ENCODE assay signal across 10 cellular contexts in genomic region chr2:109438773-109439191, GRCh38.
DNase-seq lines count a peak whose midpoint lies in the region; ATAC-seq, FAIRE-seq and TF ChIP-seq lines count a peak whose summit lies in the region.
"Had no signal": no experiment of that assay in that cellular context is flagged by ENCODE, and none has a peak within 500 bp of the region (broad histone marks: within the 10 kb centered on the region; RNA-seq: fewer than 3 reads in every experiment).

No MANE protein-coding gene starts in this region.

- no peak overlapping the region for H3K4me3 Mint-ChIP-seq in activated CD4-positive, alpha-beta T cell treated with anti-CD3 and anti-CD28 coated beads, Interleukin-2, amount 10 ng/mL, durations not matched to agents 7 days and 5 days
- H3K4me3 Mint-ChIP-seq: H9 had no signal

- peak overlapping the region; percentile 72 to 89 (median 79) for H3K27ac ChIP-seq in thyroid gland

- CTCF ChIA-PET in activated CD4-positive, alpha-beta T cell treated with anti-CD3 and anti-CD28 coated beads, Interleukin-2, amount 10 ng/mL, durations not matched to agents 7 days and 5 days (lab: Charles Lee), result no interaction called here

- H3K9me3 Mint-ChIP-seq in activated CD4-positive, alpha-beta T cell treated with anti-CD3 and anti-CD28 coated beads, Interleukin-2, amount 10 ng/mL, durations not matched to agents 7 days and 5 days, result peaks cover 28% of the 10 kb centered on the region

- intact Hi-C loops in thyroid gland (cut with DNase I), result no loop called here

- no peak for TF ChIP-seq CTCF in cardiac fibroblast (IDR thresholded peaks at IDR 0.05; ENCODE audit: low read depth, low read length)
- no peak for TF ChIP-seq CTCF in thyroid gland (IDR thresholded peaks at IDR 0.05)

- TF ChIP-seq POLR2A in thyroid gland (IDR thresholded peaks at IDR 0.05), result peak in 1 of 2 donors; percentile 16

- H3K4me3 ChIP-seq in cardiac fibroblast (replicated peaks in 1 of 2; ENCODE audit: low read depth in 2 of 2, low read length in 2 of 2), result no peak overlapping the region
- H3K4me3 ChIP-seq in thyroid gland (replicated peaks in 1 of 3), result no peak overlapping the region

- H3K9me3 ChIP-seq in thyroid gland, result no peaks in the 10 kb centered on the region

- H3K27ac Mint-ChIP-seq in activated CD4-positive, alpha-beta T cell treated with anti-CD3 and anti-CD28 coated beads, Interleukin-2, amount 10 ng/mL, durations not matched to agents 7 days and 5 days, result no peak overlapping the region

- H3K36me3 Mint-ChIP-seq in activated CD4-positive, alpha-beta T cell treated with anti-CD3 and anti-CD28 coated beads, Interleukin-2, amount 10 ng/mL, durations not matched to agents 7 days and 5 days (ENCODE audit: low read depth), result peaks cover 2% of the 10 kb centered on the region

- no peak for DNase-seq in HTR-8/SVneo (ENCODE audit: insufficient read length, low spot score)
- peak; percentile 78 to 81 for DNase-seq in cardiac fibroblast (ENCODE audit: low read depth in 2 of 2)
- DNase-seq in iris pigment epithelial cell (ENCODE audit: low read depth), result peak; percentile 85
- DNase-seq in thyroid gland, result peak; percentile 92
- no peak for DNase-seq in NOMO-1 treated with dmso at 0.1 percent for 144 hours (lab: John Stamatoyannopoulos, UW; ENCODE audit: unreplicated experiment)
- DNase-seq in activated CD4-positive, alpha-beta T cell treated with anti-CD3 and anti-CD28 coated beads, Interleukin-2, amount 10 ng/mL, durations not matched to agents 7 days and 5 days, result no peak
- DNase-seq: activated CD8-positive, alpha-beta memory T cell treated with anti-CD3 and anti-CD28 coated beads for 24 hours; effector CD4-positive, alpha-beta T cell; H9 had no signal

- POLR2A ChIA-PET in activated CD4-positive, alpha-beta T cell treated with anti-CD3 and anti-CD28 coated beads, Interleukin-2, amount 10 ng/mL, durations not matched to agents 7 days and 5 days (lab: Charles Lee), result no interaction called here

- H3K36me3 ChIP-seq in thyroid gland, result no peaks in the 10 kb centered on the region

- H3K4me1 ChIP-seq in thyroid gland, result peaks cover 8 to 13% of the 10 kb centered on the region in 2 donors

- no peaks in the 10 kb centered on the region for H3K27me3 Mint-ChIP-seq in activated CD4-positive, alpha-beta T cell treated with anti-CD3 and anti-CD28 coated beads, Interleukin-2, amount 10 ng/mL, durations not matched to agents 7 days and 5 days

- 7 to 22% methylated on average over 3 of the region's 3 CpGs for WGBS in thyroid gland, 2 donors

- peak; percentile 66 for FAIRE-seq in HTR-8/SVneo (lab: Jason Lieb, UNC)

- H3K27me3 ChIP-seq in thyroid gland, result no peaks in the 10 kb centered on the region

- no peak for ATAC-seq in GM21825 (IDR thresholded peaks at IDR 0.05; ENCODE audit: unreplicated experiment)

- no peaks in the 10 kb centered on the region for H3K4me1 Mint-ChIP-seq in activated CD4-positive, alpha-beta T cell treated with anti-CD3 and anti-CD28 coated beads, Interleukin-2, amount 10 ng/mL, durations not matched to agents 7 days and 5 days

Comparison
In these comparisons a context has a peak if more than half of its experiments do, and no peak if none do; other contexts are left out.
1. DNase-seq: peak in cardiac fibroblast (2 of 2), iris pigment epithelial cell (single experiment) and thyroid gland (2 of 2); none in HTR-8/SVneo (single experiment), NOMO-1 treated with dmso at 0.1 percent for 144 hours (single experiment) and activated CD4-positive, alpha-beta T cell treated with anti-CD3 and anti-CD28 coated beads, Interleukin-2, amount 10 ng/mL, durations not matched to agents 7 days and 5 days (single experiment).